8 cellular contexts compared by ENCODE assay signal in genomic region chr19:45117167-45117594, GRCh38. TPM values are rescaled to one million over a fixed set of nuclear protein-coding genes. Genes with fewer than 3 reads are reported as not detected.
DNase-seq lines count a peak whose midpoint lies in the region; ATAC-seq, FAIRE-seq and TF ChIP-seq lines count a peak whose summit lies in the region.

No MANE protein-coding gene starts in this region.

- H3K4me1 Mint-ChIP-seq in activated CD4-positive, alpha-beta memory T cell treated with anti-CD3 and anti-CD28 coated beads, Interleukin-2, amount 10 ng/mL, durations not matched to agents 7 days and 5 days = peaks cover 43% of the 10 kb centered on the region
- peaks cover 42% of the 10 kb centered on the region for H3K4me1 Mint-ChIP-seq in mesothelial cell of epicardium

- peak; percentile 80 for FAIRE-seq in GM12892 (lab: Jason Lieb, UNC)

- CTCF ChIA-PET in activated CD4-positive, alpha-beta memory T cell treated with anti-CD3 and anti-CD28 coated beads, Interleukin-2, amount 10 ng/mL, durations not matched to agents 7 days and 5 days (lab: Charles Lee) = interaction anchor here (1.6 kb wide), 1 partner anchor 9 kb away, joined by 11 read pairs; no protein-coding TSS in a partner anchor

- TF ChIP-seq CTCF in mesothelial cell of epicardium (IDR thresholded peaks at IDR 0.05; ENCODE audit: unreplicated experiment) = no peak

- ATAC-seq in GM18870 (IDR thresholded peaks at IDR 0.05; ENCODE audit: unreplicated experiment) = no peak
- ATAC-seq in GM21717 (IDR thresholded peaks at IDR 0.05; ENCODE audit: unreplicated experiment) = no peak

- H3K27ac Mint-ChIP-seq in activated CD4-positive, alpha-beta memory T cell treated with anti-CD3 and anti-CD28 coated beads, Interleukin-2, amount 10 ng/mL, durations not matched to agents 7 days and 5 days = peak overlapping the region; percentile 52
- H3K27ac Mint-ChIP-seq in mesothelial cell of epicardium = peak overlapping the region; percentile 56

- H3K9me3 Mint-ChIP-seq in activated CD4-positive, alpha-beta memory T cell treated with anti-CD3 and anti-CD28 coated beads, Interleukin-2, amount 10 ng/mL, durations not matched to agents 7 days and 5 days = no peaks in the 10 kb centered on the region
- no peaks in the 10 kb centered on the region for H3K9me3 Mint-ChIP-seq in mesothelial cell of epicardium

- no peaks in the 10 kb centered on the region for H3K36me3 Mint-ChIP-seq in activated CD4-positive, alpha-beta memory T cell treated with anti-CD3 and anti-CD28 coated beads, Interleukin-2, amount 10 ng/mL, durations not matched to agents 7 days and 5 days (ENCODE audit: low read depth)
- no peaks in the 10 kb centered on the region for H3K36me3 Mint-ChIP-seq in mesothelial cell of epicardium

- H3K27me3 Mint-ChIP-seq in activated CD4-positive, alpha-beta memory T cell treated with anti-CD3 and anti-CD28 coated beads, Interleukin-2, amount 10 ng/mL, durations not matched to agents 7 days and 5 days = no peaks in the 10 kb centered on the region
- H3K27me3 Mint-ChIP-seq in mesothelial cell of epicardium (ENCODE audit: low read depth) = no peaks in the 10 kb centered on the region

- no peak for TF ChIP-seq POLR2A in GM12892 (IDR thresholded peaks at IDR 0.05; ENCODE audit: low read depth, low read length)

- no peak overlapping the region for H3K4me3 Mint-ChIP-seq in activated CD4-positive, alpha-beta memory T cell treated with anti-CD3 and anti-CD28 coated beads, Interleukin-2, amount 10 ng/mL, durations not matched to agents 7 days and 5 days
- no peak overlapping the region for H3K4me3 Mint-ChIP-seq in mesothelial cell of epicardium

- POLR2A ChIA-PET in activated CD4-positive, alpha-beta memory T cell treated with anti-CD3 and anti-CD28 coated beads, Interleukin-2, amount 10 ng/mL, durations not matched to agents 7 days and 5 days (lab: Charles Lee) = interaction anchor here (1.2 to 2.7 kb wide), 2 partner anchors 14 to 25 kb away, joined by 3 to 10 read pairs; partner anchors contain the start of gene PPP1R37

- DNase-seq in GM12892 (ENCODE audit: insufficient read length) (peak; percentile 75), NCI-H2107 (lab: John Stamatoyannopoulos, UW) (peak; percentile 83), mesothelial cell of epicardium (ENCODE audit: low spot score in 2 of 2, unreplicated experiment in 2 of 2) (peak in 1 of 2 experiments; percentile 49), iPS-NIHi11 (ENCODE audit: low spot score) (no peak), germinal center (ENCODE audit: low spot score) (no peak)
- peak; percentile 39 for DNase-seq in activated CD4-positive, alpha-beta memory T cell treated with anti-CD3 and anti-CD28 coated beads, Interleukin-2, amount 10 ng/mL, durations not matched to agents 7 days and 5 days

RNA-seq across cellular contexts. Expression of gene PPP1R37, which starts 24.2 kb away (rescaled TPM):
- 6.2 TPM for polyA plus RNA-seq in GM12892 (2012; ENCODE audit: missing spikeins)
- total RNA-seq in activated CD4-positive, alpha-beta memory T cell treated with anti-CD3 and anti-CD28 coated beads, Interleukin-2, amount 10 ng/mL, durations not matched to agents 7 days and 5 days = 10 to 100 TPM; 16.3 to 16.4 TPM
- 36.2 to 40.7 TPM (median 38.9 TPM) in 3 replicates for total RNA-seq in mesothelial cell of epicardium

RNA-seq across cellular contexts. Expression of gene GEMIN7, which starts 38.1 kb away (rescaled TPM):
- polyA plus RNA-seq in GM12892 (2012; ENCODE audit: missing spikeins) = 44.3 TPM
- 10 to 100 TPM; 31.7 to 35.5 TPM for total RNA-seq in activated CD4-positive, alpha-beta memory T cell treated with anti-CD3 and anti-CD28 coated beads, Interleukin-2, amount 10 ng/mL, durations not matched to agents 7 days and 5 days
- 24.2 to 27.5 TPM (median 24.4 TPM) in 3 replicates for total RNA-seq in mesothelial cell of epicardium

RNA-seq across cellular contexts. Expression of gene ZNF296, which starts 40.9 kb away (rescaled TPM):
- 0.68 TPM for polyA plus RNA-seq in GM12892 (2012; ENCODE audit: missing spikeins)
- total RNA-seq in activated CD4-positive, alpha-beta memory T cell treated with anti-CD3 and anti-CD28 coated beads, Interleukin-2, amount 10 ng/mL, durations not matched to agents 7 days and 5 days = 1 to 10 TPM; 5.4 to 5.9 TPM
- total RNA-seq in mesothelial cell of epicardium = 0.99 to 1.1 TPM (median 1.1 TPM) in 3 replicates

RNA-seq across cellular contexts. Expression of gene NKPD1, which starts 43.6 kb away (rescaled TPM):
- polyA plus RNA-seq in GM12892 (2012; ENCODE audit: missing spikeins) = 0.11 TPM
- under 1 TPM; 0.10 to 0.15 TPM for total RNA-seq in activated CD4-positive, alpha-beta memory T cell treated with anti-CD3 and anti-CD28 coated beads, Interleukin-2, amount 10 ng/mL, durations not matched to agents 7 days and 5 days
- 0.54 to 1.1 TPM (median 0.71 TPM) in 3 replicates for total RNA-seq in mesothelial cell of epicardium

Comparison
In these comparisons a context has a peak if more than half of its experiments do, and no peak if none do; other contexts are left out.
1. DNase-seq: peak in GM12892 (single experiment), NCI-H2107 (single experiment) and activated CD4-positive, alpha-beta memory T cell treated with anti-CD3 and anti-CD28 coated beads, Interleukin-2, amount 10 ng/mL, durations not matched to agents 7 days and 5 days (single experiment); none in iPS-NIHi11 (single experiment) and germinal center (single experiment).